ENCODE assay signal across 7 cellular contexts in genomic region chr5:135405082-135405481, GRCh38. TPM values are rescaled to one million over a fixed set of nuclear protein-coding genes. Genes with fewer than 3 reads are reported as not detected.
"Had no signal": no experiment of that assay in that cellular context is flagged by ENCODE, and none has a peak within 500 bp of the region (broad histone marks: within the 10 kb centered on the region; RNA-seq: fewer than 3 reads in every experiment).

No MANE protein-coding gene starts in this region.

- DNase-seq: GDM1, GF-D8 had no signal

- ATAC-seq: GM12878 had no signal

- H3K4me3 ChIP-seq: GM12878 had no signal

- FAIRE-seq: GM12878, GM12891, GM12892, GM18507, GM19239 had no signal

RNA-seq across cellular contexts. Expression of gene DCANP1, which starts 42.1 kb away (rescaled TPM):
- total RNA-seq: GM12878 had no signal

RNA-seq across cellular contexts. Expression of gene TIFAB, which starts 47.1 kb away (rescaled TPM):
- total RNA-seq: GM12878 had no signal
- polyA plus RNA-seq: GM12878 had no signal
